8 cellular contexts compared by ENCODE assay signal in the genomic region with DNA sequence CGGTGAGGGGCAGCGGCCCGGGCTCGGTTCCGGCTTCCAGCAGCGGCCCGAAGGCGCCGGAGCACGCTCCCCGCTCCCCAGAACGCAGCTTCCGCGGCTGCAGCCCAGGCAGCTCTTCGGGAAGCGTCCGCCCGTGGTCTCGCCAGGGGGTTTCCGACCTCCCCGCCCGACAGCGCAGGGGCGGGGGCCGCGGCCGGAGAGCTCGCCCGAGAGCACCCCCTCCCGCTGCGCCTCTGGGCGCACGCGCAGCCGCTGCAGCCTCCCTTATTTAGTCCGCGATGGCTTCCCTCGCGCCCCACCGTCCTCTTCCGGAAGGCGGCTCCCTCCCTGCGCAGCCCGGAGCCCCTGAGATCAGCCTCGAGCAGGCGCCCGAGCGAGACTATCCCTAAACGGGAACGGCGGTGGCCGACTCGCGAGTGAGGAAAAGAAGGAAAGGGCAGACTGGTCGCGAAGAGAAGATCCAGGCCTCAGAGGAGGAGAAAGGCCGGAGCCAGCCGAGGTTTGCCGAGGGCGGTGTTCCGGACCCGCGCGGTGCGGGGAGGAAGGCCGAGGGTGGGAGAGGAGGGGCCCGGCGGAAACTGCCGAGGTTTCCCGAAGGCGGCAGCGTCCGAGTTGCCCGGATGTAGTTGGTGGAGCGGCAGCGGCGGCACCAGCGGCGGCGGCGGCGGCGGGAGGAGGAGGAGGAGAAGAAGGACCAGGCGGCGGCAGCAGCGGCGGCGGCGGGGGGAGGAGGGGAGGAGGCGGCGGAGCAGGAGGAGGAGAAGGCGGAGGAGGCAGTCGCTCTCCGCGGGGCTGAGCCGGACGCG. TPM values are rescaled to one million over a fixed set of nuclear protein-coding genes. Genes with fewer than 3 reads are reported as not detected.
DNase-seq lines count a peak whose midpoint lies in the region; ATAC-seq and TF ChIP-seq lines count a peak whose summit lies in the region.

WAC (plus strand) TSS at position 610 of the 806 bp plus-strand sequence. CDS start 462 bp downstream, outside the sequence.

- H3K36me3 ChIP-seq in thymus (ENCODE audit: control insufficient read depth, insufficient read depth): peaks cover 3% of the 10 kb centered on the region

- peak; percentile 93 for DNase-seq in NCI-H1092 treated with DMSO at 0.1 percent for 48 hours (lab: John Stamatoyannopoulos, UW)
- peak; percentile 73 for DNase-seq in SKM-1 (lab: John Stamatoyannopoulos, UW; ENCODE audit: unreplicated experiment)
- peak; percentile 99 for DNase-seq in glutamatergic neuron
- DNase-seq in osteocyte (ENCODE audit: extremely low spot score, unreplicated experiment): peak; percentile 99

- peaks cover 22% of the 10 kb centered on the region for H3K36me3 Mint-ChIP-seq in activated naive CD8-positive, alpha-beta T cell
- H3K36me3 Mint-ChIP-seq in glutamatergic neuron (ENCODE audit: unreplicated experiment) (no peaks in the 10 kb centered on the region), osteocyte (ENCODE audit: unreplicated experiment) (peaks cover 36% of the 10 kb centered on the region)

- H3K9me3 ChIP-seq in thymus (ENCODE audit: control insufficient read depth): no peaks in the 10 kb centered on the region

- H3K27me3 ChIP-seq in thymus (ENCODE audit: control insufficient read depth, insufficient read depth): no peaks in the 10 kb centered on the region

- H3K4me3 Mint-ChIP-seq in activated naive CD8-positive, alpha-beta T cell: peak within 1 kb of the TSS; percentile 98
- H3K4me3 Mint-ChIP-seq in glutamatergic neuron (ENCODE audit: unreplicated experiment) (peak within 1 kb of the TSS; percentile 98), osteocyte (ENCODE audit: unreplicated experiment) (peak within 1 kb of the TSS; percentile 98)

- peak; percentile 16 for TF ChIP-seq CTCF in glutamatergic neuron (IDR thresholded peaks at IDR 0.05; ENCODE audit: partially characterized antibody, unreplicated experiment)
- no peak for TF ChIP-seq CTCF in osteocyte (IDR thresholded peaks at IDR 0.05)

- peak; percentile 83 for ATAC-seq in HG02610 (IDR thresholded peaks at IDR 0.05; ENCODE audit: unreplicated experiment)

- H3K4me1 Mint-ChIP-seq in activated naive CD8-positive, alpha-beta T cell (ENCODE audit: low read depth): peaks cover 64% of the 10 kb centered on the region
- H3K4me1 Mint-ChIP-seq in glutamatergic neuron (ENCODE audit: low read depth, unreplicated experiment) (peaks cover 8% of the 10 kb centered on the region), osteocyte (ENCODE audit: unreplicated experiment) (peaks cover 54% of the 10 kb centered on the region)

- no peaks in the 10 kb centered on the region for H3K9me3 Mint-ChIP-seq in activated naive CD8-positive, alpha-beta T cell (ENCODE audit: low read depth)
- H3K9me3 Mint-ChIP-seq in glutamatergic neuron (ENCODE audit: unreplicated experiment) (peaks cover 16% of the 10 kb centered on the region), osteocyte (ENCODE audit: unreplicated experiment) (no peaks in the 10 kb centered on the region)

- peak within 1 kb of the TSS; percentile 100 for H3K4me3 ChIP-seq in GM08714 (ENCODE audit: low read length)
- peak within 1 kb of the TSS; percentile 78 for H3K4me3 ChIP-seq in thymus (ENCODE audit: low read length)

- under 1% methylated on average over 98 of the region's 98 CpGs for WGBS in thymus

- peak within 1 kb of the TSS; percentile 100 for H3K27ac Mint-ChIP-seq in activated naive CD8-positive, alpha-beta T cell
- H3K27ac Mint-ChIP-seq in glutamatergic neuron (ENCODE audit: unreplicated experiment): peak within 1 kb of the TSS; percentile 100
- H3K27ac Mint-ChIP-seq in osteocyte (ENCODE audit: unreplicated experiment): peak within 1 kb of the TSS; percentile 100

- peak within 1 kb of the TSS; percentile 100 for H3K27ac ChIP-seq in thymus (ENCODE audit: low read depth)

- H3K4me1 ChIP-seq in thymus (ENCODE audit: control insufficient read depth, insufficient read depth, low read length): peaks cover 3% of the 10 kb centered on the region

- no peaks in the 10 kb centered on the region for H3K27me3 Mint-ChIP-seq in activated naive CD8-positive, alpha-beta T cell
- peaks cover 13% of the 10 kb centered on the region for H3K27me3 Mint-ChIP-seq in glutamatergic neuron (ENCODE audit: unreplicated experiment)
- no peaks in the 10 kb centered on the region for H3K27me3 Mint-ChIP-seq in osteocyte (ENCODE audit: unreplicated experiment)

RNA-seq across cellular contexts. Expression of gene WAC, which starts in this region (rescaled TPM):
- total RNA-seq in glutamatergic neuron (ENCODE audit: unreplicated experiment) (121 TPM), osteocyte (110 and 122 TPM in 2 replicates)
- 54.2 TPM for polyA plus RNA-seq in thymus

Comparison
In these comparisons a context has a peak if more than half of its experiments do, and no peak if none do; other contexts are left out.
1. Peak in every context shown above with its lines: DNase-seq, ATAC-seq, H3K4me3 ChIP-seq and H3K27ac ChIP-seq.